ENCODE assay signal across 19 cellular contexts in genomic region chr18:75143851-75144250, GRCh38.
DNase-seq lines count a peak whose midpoint lies in the region; ATAC-seq and TF ChIP-seq lines count a peak whose summit lies in the region.
"Had no signal": no experiment of that assay in that cellular context is flagged by ENCODE, and none has a peak within 500 bp of the region (broad histone marks: within the 10 kb centered on the region; RNA-seq: fewer than 3 reads in every experiment).

No MANE protein-coding gene starts in this region.

- 100% methylated on average over 2 of the region's 2 CpGs for WGBS in esophagus muscularis mucosa

- H3K36me3 ChIP-seq in esophagus muscularis mucosa = no peaks in the 10 kb centered on the region
- H3K36me3 ChIP-seq: BLaER1 treated with 17β-estradiol and CSF1 and Interleukin-3, amounts not matched to agents 10 nM and 100 nM had no signal

- no peaks in the 10 kb centered on the region for H3K27me3 ChIP-seq in esophagus muscularis mucosa
- H3K27me3 ChIP-seq: BLaER1 treated with 17β-estradiol and CSF1 and Interleukin-3, amounts not matched to agents 10 nM and 100 nM had no signal

- CTCF ChIA-PET in activated CD8-positive, alpha-beta memory T cell treated with anti-CD3 and anti-CD28 coated beads, Interleukin-2, amount 10 ng/mL, durations not matched to agents 7 days and 5 days (lab: Charles Lee) = no interaction called here

- peak; percentile 28 for DNase-seq in activated CD8-positive, alpha-beta memory T cell treated with anti-CD3 and anti-CD28 coated beads, Interleukin-2, amount 10 ng/mL, durations not matched to agents 7 days and 5 days
- DNase-seq in activated CD8-positive, alpha-beta memory T cell treated with anti-CD3 and anti-CD28 coated beads, Interleukin-2, amount 50 U/mL, for 4 hours = no peak
- DNase-seq in NCI-H524 treated with DMSO at 0.1 percent for 48 hours (lab: John Stamatoyannopoulos, UW) = peak; percentile 6
- peak; percentile 79 for DNase-seq in esophagus muscularis mucosa (ENCODE audit: extremely low spot score)
- DNase-seq in ureter (ENCODE audit: low spot score) = peak; percentile 20
- no peak for DNase-seq in NCI-H2029 (lab: John Stamatoyannopoulos, UW)
- DNase-seq: Calu3, DMS 273 treated with DMSO at 0.1 percent for 48 hours, DMS53, DND-41, EL, HCEC 1CT had no signal

- peaks cover 28% of the 10 kb centered on the region for H3K27me3 Mint-ChIP-seq in activated CD8-positive, alpha-beta memory T cell treated with anti-CD3 and anti-CD28 coated beads, Interleukin-2, amount 10 ng/mL, durations not matched to agents 7 days and 5 days
- H3K27me3 Mint-ChIP-seq: B cell had no signal

- no peak overlapping the region for H3K27ac Mint-ChIP-seq in activated CD8-positive, alpha-beta memory T cell treated with anti-CD3 and anti-CD28 coated beads, Interleukin-2, amount 10 ng/mL, durations not matched to agents 7 days and 5 days
- H3K27ac Mint-ChIP-seq: B cell; CD8-positive, alpha-beta T cell; GM23338 had no signal

- intact Hi-C loops in esophagus muscularis mucosa (cut with DNase I) = no loop called here

- no peak for TF ChIP-seq POLR2A in esophagus muscularis mucosa (IDR thresholded peaks at IDR 0.05; ENCODE audit: low read depth)

- H3K4me3 ChIP-seq in esophagus muscularis mucosa = no peak overlapping the region
- H3K4me3 ChIP-seq: BLaER1 treated with 17β-estradiol and CSF1 and Interleukin-3, amounts not matched to agents 10 nM and 100 nM; GM12878; GM23338 had no signal

- no peak for TF ChIP-seq CTCF in esophagus muscularis mucosa (IDR thresholded peaks at IDR 0.05)

- no peaks in the 10 kb centered on the region for H3K4me1 Mint-ChIP-seq in activated CD8-positive, alpha-beta memory T cell treated with anti-CD3 and anti-CD28 coated beads, Interleukin-2, amount 10 ng/mL, durations not matched to agents 7 days and 5 days
- H3K4me1 Mint-ChIP-seq: B cell, GM23338 had no signal

- H3K27ac ChIP-seq in esophagus muscularis mucosa (replicated peaks in 1 of 4) = no peak overlapping the region
- H3K27ac ChIP-seq: BLaER1 treated with 17β-estradiol and CSF1 and Interleukin-3, amounts not matched to agents 10 nM and 100 nM; HL-60 had no signal

- peaks cover 0 to 22% (median 9%) of the 10 kb centered on the region in 4 donors for H3K9me3 ChIP-seq in esophagus muscularis mucosa

- H3K4me1 ChIP-seq in esophagus muscularis mucosa = no peaks in the 10 kb centered on the region

- ATAC-seq in activated CD8-positive, alpha-beta memory T cell treated with anti-CD3 and anti-CD28 coated beads, Interleukin-2, amount 10 ng/mL, durations not matched to agents 7 days and 5 days = no peak
- no peak for ATAC-seq in GM21786 (IDR thresholded peaks at IDR 0.05; ENCODE audit: unreplicated experiment)
- ATAC-seq: CD8-positive, alpha-beta T cell; GM12878; GM23338 had no signal

- H3K4me3 Mint-ChIP-seq in activated CD8-positive, alpha-beta memory T cell treated with anti-CD3 and anti-CD28 coated beads, Interleukin-2, amount 10 ng/mL, durations not matched to agents 7 days and 5 days = no peak overlapping the region
- H3K4me3 Mint-ChIP-seq: B cell; CD8-positive, alpha-beta T cell; GM23338 had no signal

- H3K9me3 Mint-ChIP-seq in activated CD8-positive, alpha-beta memory T cell treated with anti-CD3 and anti-CD28 coated beads, Interleukin-2, amount 10 ng/mL, durations not matched to agents 7 days and 5 days (ENCODE audit: low read depth) = peaks cover 4% of the 10 kb centered on the region

- peaks cover 3% of the 10 kb centered on the region for H3K36me3 Mint-ChIP-seq in activated CD8-positive, alpha-beta memory T cell treated with anti-CD3 and anti-CD28 coated beads, Interleukin-2, amount 10 ng/mL, durations not matched to agents 7 days and 5 days
- H3K36me3 Mint-ChIP-seq: CD8-positive, alpha-beta T cell had no signal

- TF ChIP-seq EP300 in esophagus muscularis mucosa (IDR thresholded peaks at IDR 0.05) = no peak

Comparison
In these comparisons a context has a peak if more than half of its experiments do, and no peak if none do; other contexts are left out.
1. DNase-seq: peak in activated CD8-positive, alpha-beta memory T cell treated with anti-CD3 and anti-CD28 coated beads, Interleukin-2, amount 10 ng/mL, durations not matched to agents 7 days and 5 days (single experiment), NCI-H524 treated with DMSO at 0.1 percent for 48 hours (single experiment), esophagus muscularis mucosa (single experiment) and ureter (single experiment); none in activated CD8-positive, alpha-beta memory T cell treated with anti-CD3 and anti-CD28 coated beads, Interleukin-2, amount 50 U/mL, for 4 hours (single experiment) and NCI-H2029 (single experiment).